ENCODE assay signal across 9 cellular contexts in genomic region chr2:104854507-104855173, GRCh38. TPM values are rescaled to one million over a fixed set of nuclear protein-coding genes. Genes with fewer than 3 reads are reported as not detected.
A peak's percentile ranks its signal among the peaks of the same experiment; 100 is the strongest.
DNase-seq lines count a peak whose midpoint lies in the region; ATAC-seq and TF ChIP-seq lines count a peak whose summit lies in the region.
"Had no signal": no experiment of that assay in that cellular context is flagged by ENCODE, and none has a peak within 500 bp of the region (broad histone marks: within the 10 kb centered on the region; RNA-seq: fewer than 3 reads in every experiment).

No MANE protein-coding gene starts in this region.

- peak overlapping the region; percentile 12 for H3K4me3 ChIP-seq in cardiac muscle cell
- peak overlapping the region; percentile 47 to 54 for H3K4me3 ChIP-seq in tibial artery

- intact Hi-C loops in Right ventricle myocardium superior (cut with DNase I) = no loop called here
- intact Hi-C loops in tibial artery (cut with DNase I; ENCODE audit: low total_unique reads) = no loop called here

- no peak for ATAC-seq in Right ventricle myocardium superior (ENCODE audit: poor library complexity)
- no peak for ATAC-seq in memory B cell (ENCODE audit: low read depth)
- no peak for ATAC-seq in HG02938 (IDR thresholded peaks at IDR 0.05; ENCODE audit: unreplicated experiment)
- ATAC-seq in HG02678 (IDR thresholded peaks at IDR 0.05; ENCODE audit: unreplicated experiment) = no peak
- ATAC-seq: foreskin keratinocyte had no signal

- no peaks in the 10 kb centered on the region for H3K9me3 Mint-ChIP-seq in activated naive CD8-positive, alpha-beta T cell treated with anti-CD3 and anti-CD28 coated beads for 36 hours
- H3K9me3 Mint-ChIP-seq in memory B cell = peaks cover 6% of the 10 kb centered on the region

- H3K27me3 Mint-ChIP-seq in activated naive CD8-positive, alpha-beta T cell treated with anti-CD3 and anti-CD28 coated beads for 36 hours = peaks cover 86% of the 10 kb centered on the region
- H3K27me3 Mint-ChIP-seq in memory B cell = peaks cover 41% of the 10 kb centered on the region

- peaks cover 31% of the 10 kb centered on the region for H3K4me1 Mint-ChIP-seq in activated naive CD8-positive, alpha-beta T cell treated with anti-CD3 and anti-CD28 coated beads for 36 hours
- peaks cover 24% of the 10 kb centered on the region for H3K4me1 Mint-ChIP-seq in memory B cell

- H3K9me3 ChIP-seq in cardiac muscle cell (ENCODE audit: low read depth) = no peaks in the 10 kb centered on the region
- no peaks in the 10 kb centered on the region for H3K9me3 ChIP-seq in tibial artery

- no peaks in the 10 kb centered on the region for H3K4me1 ChIP-seq in cardiac muscle cell (ENCODE audit: low read depth)
- H3K4me1 ChIP-seq in tibial artery = peaks cover 0 to 52% (median 38%) of the 10 kb centered on the region in 4 donors
- H3K4me1 ChIP-seq: foreskin keratinocyte had no signal

- H3K27ac ChIP-seq in cardiac muscle cell = no peak overlapping the region
- H3K27ac ChIP-seq in tibial artery = no peak overlapping the region
- H3K27ac ChIP-seq: foreskin keratinocyte had no signal

- H3K27me3 ChIP-seq in cardiac muscle cell (peaks cover 96% of the 10 kb centered on the region), tibial artery (peaks cover 9 to 84% of the 10 kb centered on the region in 2 donors)

- H3K27ac Mint-ChIP-seq in activated naive CD8-positive, alpha-beta T cell treated with anti-CD3 and anti-CD28 coated beads for 36 hours = peak overlapping the region; percentile 67
- H3K27ac Mint-ChIP-seq in memory B cell = peak overlapping the region; percentile 94

- TF ChIP-seq CTCF in cardiac muscle cell (IDR thresholded peaks at IDR 0.05; ENCODE audit: low read depth, low read length) (no peak), tibial artery (IDR thresholded peaks at IDR 0.05) (no peak)

- H3K4me3 Mint-ChIP-seq in activated naive CD8-positive, alpha-beta T cell treated with anti-CD3 and anti-CD28 coated beads for 36 hours = peak overlapping the region; percentile 85
- H3K4me3 Mint-ChIP-seq in memory B cell = peak overlapping the region; percentile 75

- DNase-seq in cardiac muscle cell (ENCODE audit: low read depth in 1 of 2, low spot score in 1 of 2) (no peak), Right ventricle myocardium superior (no peak), memory B cell (ENCODE audit: low spot score in 2 of 2) (no peak), tibial artery (no peak), NCI-H1436 treated with DMSO at 0.1 percent for 48 hours (lab: John Stamatoyannopoulos, UW) (no peak)
- no peak for DNase-seq in activated naive CD8-positive, alpha-beta T cell treated with anti-CD3 and anti-CD28 coated beads for 36 hours
- DNase-seq: foreskin keratinocyte had no signal

- no peaks in the 10 kb centered on the region for H3K36me3 ChIP-seq in cardiac muscle cell
- no peaks in the 10 kb centered on the region for H3K36me3 ChIP-seq in tibial artery

- no peaks in the 10 kb centered on the region for H3K36me3 Mint-ChIP-seq in activated naive CD8-positive, alpha-beta T cell treated with anti-CD3 and anti-CD28 coated beads for 36 hours
- peaks cover 8% of the 10 kb centered on the region for H3K36me3 Mint-ChIP-seq in memory B cell

RNA-seq across cellular contexts. Expression of gene POU3F3, which starts 0.7 kb away (rescaled TPM):
- not detected in 2 replicates for total RNA-seq in cardiac muscle cell
- not detected in 2 replicates for polyA plus RNA-seq in cardiac muscle cell
- not detected for total RNA-seq in Right ventricle myocardium superior
- not detected for total RNA-seq in activated naive CD8-positive, alpha-beta T cell treated with anti-CD3 and anti-CD28 coated beads for 36 hours
- total RNA-seq: foreskin keratinocyte had no signal
- polyA plus RNA-seq: foreskin keratinocyte had no signal
